9 cellular contexts compared by ENCODE assay signal in genomic region chr17:82767041-82767754, GRCh38. TPM values are rescaled to one million over a fixed set of nuclear protein-coding genes. Genes with fewer than 3 reads are reported as not detected.
DNase-seq lines count a peak whose midpoint lies in the region; ATAC-seq and TF ChIP-seq lines count a peak whose summit lies in the region.
"Had no signal": no experiment of that assay in that cellular context is flagged by ENCODE, and none has a peak within 500 bp of the region (broad histone marks: within the 10 kb centered on the region; RNA-seq: fewer than 3 reads in every experiment).

No MANE protein-coding gene starts in this region.

- H3K9me3 ChIP-seq in SJSA1 (replicated peaks): no peaks in the 10 kb centered on the region
- no peaks in the 10 kb centered on the region for H3K9me3 ChIP-seq in upper lobe of right lung
- H3K9me3 ChIP-seq: HAP-1 had no signal

- no peak overlapping the region for H4K8ac ChIP-seq in mesendoderm (ENCODE audit: low read depth, low read length)

- H3K56ac ChIP-seq in mesendoderm (ENCODE audit: low read length): no peak overlapping the region

- H3K4ac ChIP-seq in mesendoderm (ENCODE audit: low read depth, low read length): no peak overlapping the region

- H3K23ac ChIP-seq in mesendoderm (ENCODE audit: low read length): no peak overlapping the region

- no peak overlapping the region for H3K18ac ChIP-seq in mesendoderm (ENCODE audit: low read length)

- WGBS in mesendoderm (ENCODE audit: extremely low coverage, insufficient coverage, low lambda C conversion rate): no CpG with 5 or more reads among the region's 24 CpGs

- H3K27me3 ChIP-seq in SJSA1 (replicated peaks) (no peaks in the 10 kb centered on the region), dorsolateral prefrontal cortex (no peaks in the 10 kb centered on the region), mesendoderm (ENCODE audit: insufficient read depth, low read length, poor library complexity) (no peaks in the 10 kb centered on the region), upper lobe of right lung (no peaks in the 10 kb centered on the region)

- no peak overlapping the region for H2AK5ac ChIP-seq in mesendoderm (ENCODE audit: low read length)

- intact Hi-C loops in dorsolateral prefrontal cortex (cut with DNase I): loop anchor here (2.0 kb wide), 1 partner anchor 98 kb away; no protein-coding TSS in a partner anchor
- intact Hi-C loops in upper lobe of right lung (cut with DNase I): no loop called here

- H3K4me1 ChIP-seq in SJSA1 (replicated peaks) (no peaks in the 10 kb centered on the region), mesendoderm (ENCODE audit: control insufficient read depth, low read depth, low read length) (no peaks in the 10 kb centered on the region), upper lobe of right lung (no peaks in the 10 kb centered on the region)
- H3K4me1 ChIP-seq: HAP-1 had no signal

- H3K4me2 ChIP-seq in mesendoderm (ENCODE audit: low read length): no peak overlapping the region

- H3K27ac ChIP-seq in SJSA1 (no peak overlapping the region), dorsolateral prefrontal cortex (peak overlapping the region in 22 of 59 donors; percentile 6 to 63 (median 46)), mesendoderm (ENCODE audit: low read depth, low read length) (no peak overlapping the region), upper lobe of right lung (no peak overlapping the region)

- H3K4me3 ChIP-seq in SJSA1 (no peak overlapping the region), dorsolateral prefrontal cortex (no peak overlapping the region), mesendoderm (ENCODE audit: low read length) (no peak overlapping the region), upper lobe of right lung (no peak overlapping the region)
- H3K4me3 ChIP-seq: HAP-1 had no signal

- peaks cover 3% of the 10 kb centered on the region for H3K79me1 ChIP-seq in mesendoderm (ENCODE audit: low read length)

- H4K5ac ChIP-seq in mesendoderm (ENCODE audit: low read length): no peak overlapping the region

- DNase-seq in AG08396 (ENCODE audit: low spot score): peak; percentile 57
- peak; percentile 63 for DNase-seq in GM20000 (ENCODE audit: low spot score)
- peak; percentile 53 to 73 for DNase-seq in SJSA1 (ENCODE audit: low read depth in 1 of 2, low spot score in 2 of 2)
- peak in 6 of 10 donors; percentile 7 to 77 (median 57) for DNase-seq in dorsolateral prefrontal cortex
- peak; percentile 65 for DNase-seq in mesendoderm
- no peak for DNase-seq in upper lobe of right lung

- H3K79me2 ChIP-seq in mesendoderm (ENCODE audit: control insufficient read depth, insufficient read depth, low read length): peaks cover 4% of the 10 kb centered on the region

- H2BK5ac ChIP-seq in mesendoderm (ENCODE audit: low read length): no peak overlapping the region

- ATAC-seq in upper lobe of right lung: peak; percentile 85
- no peak for ATAC-seq in GM18909 (IDR thresholded peaks at IDR 0.05; ENCODE audit: poor library complexity, unreplicated experiment)
- ATAC-seq in HG03354 (IDR thresholded peaks at IDR 0.05; ENCODE audit: poor library complexity, severe bottlenecking, unreplicated experiment): no peak

- no peak overlapping the region for H2BK120ac ChIP-seq in mesendoderm (ENCODE audit: low read depth, low read length)

- no peak overlapping the region for H3K9ac ChIP-seq in mesendoderm (ENCODE audit: low read length)

- peaks cover 84% of the 10 kb centered on the region for H3K36me3 ChIP-seq in SJSA1
- peaks cover 5% of the 10 kb centered on the region for H3K36me3 ChIP-seq in mesendoderm (ENCODE audit: control insufficient read depth, insufficient read depth, low read length)
- H3K36me3 ChIP-seq in upper lobe of right lung: peaks cover 32% of the 10 kb centered on the region

- TF ChIP-seq CTCF in GM20000 (IDR thresholded peaks at IDR 0.05; ENCODE audit: extremely low read depth, missing control alignments): peak; percentile 51
- peak; percentile 23 to 86 (median 72) for TF ChIP-seq CTCF in dorsolateral prefrontal cortex (IDR thresholded peaks at IDR 0.05 in 54 of 56, conservative IDR thresholded peaks at IDR 0.05 in 2 of 56; ENCODE audit: low read depth in 1 of 56, partially characterized antibody in 56 of 56)
- peak; percentile 58 for TF ChIP-seq CTCF in upper lobe of right lung (IDR thresholded peaks at IDR 0.05)

- no peak overlapping the region for H2BK15ac ChIP-seq in mesendoderm (replicated peaks; ENCODE audit: low read depth)

RNA-seq across cellular contexts. Expression of gene TBCD, which starts 15.3 kb away (rescaled TPM):
- total RNA-seq in SJSA1 (2014; rRNA removed; shearing (Covaris generic)): 39.4 and 60.7 TPM in 2 replicates
- 100 to 1,000 TPM in 110 of 120 experiments, 10 to 100 TPM in 10; 90.4 to 151 (median 117) TPM for total RNA-seq in dorsolateral prefrontal cortex
- polyA plus RNA-seq in mesendoderm (2013, experiment 1 of 2): 43.3 TPM
- polyA plus RNA-seq in mesendoderm (2013, experiment 2 of 2): 41.0 TPM
- 84.5 TPM for total RNA-seq in upper lobe of right lung

RNA-seq across cellular contexts. Expression of gene FN3K, which starts 31.8 kb away (rescaled TPM):
- 0.13 TPM in 1 of 2 replicates, not detected in the other for total RNA-seq in SJSA1 (2014; rRNA removed; shearing (Covaris generic))
- total RNA-seq in dorsolateral prefrontal cortex (100 to 1,000 TPM in 107 of 120 experiments, 10 to 100 TPM in 13; 62.5 to 210 (median 123) TPM), upper lobe of right lung (27.4 TPM)
- 2.5 TPM for polyA plus RNA-seq in mesendoderm (2013, experiment 1 of 2)
- 2.0 TPM for polyA plus RNA-seq in mesendoderm (2013, experiment 2 of 2)

RNA-seq across cellular contexts. Expression of gene FN3KRP, which starts 50.7 kb away (rescaled TPM):
- total RNA-seq in SJSA1 (2014; rRNA removed; shearing (Covaris generic)): 47.2 and 53.4 TPM in 2 replicates
- total RNA-seq in dorsolateral prefrontal cortex (10 to 100 TPM; 32.3 to 70.7 (median 49.0) TPM), upper lobe of right lung (21.4 TPM)
- 15.6 TPM for polyA plus RNA-seq in mesendoderm (2013, experiment 1 of 2)
- polyA plus RNA-seq in mesendoderm (2013, experiment 2 of 2): 15.8 TPM

Comparison
In these comparisons a context has a peak if more than half of its experiments do, and no peak if none do; other contexts are left out.
1. RNA of gene FN3K, which starts 31.8 kb away (total RNA-seq): 62.5 to 210 TPM in dorsolateral prefrontal cortex and 27.4 TPM in upper lobe of right lung (single experiment); 0.13 TPM in SJSA1; every median in the first group is over 10 times any median in the second.
2. Peak in every context shown above with its lines, with median percentiles within 50 percentile points of each other: CTCF ChIP-seq.